Comparison of ENCODE assay signal across 11 cellular contexts in genomic region chr18:77105021-77105420, GRCh38. TPM values are rescaled to one million over a fixed set of nuclear protein-coding genes. Genes with fewer than 3 reads are reported as not detected.
A peak's percentile ranks its signal among the peaks of the same experiment; 100 is the strongest.
DNase-seq lines count a peak whose midpoint lies in the region; ATAC-seq and TF ChIP-seq lines count a peak whose summit lies in the region.
"Had no signal": no experiment of that assay in that cellular context is flagged by ENCODE, and none has a peak within 500 bp of the region (broad histone marks: within the 10 kb centered on the region; RNA-seq: fewer than 3 reads in every experiment).

No MANE protein-coding gene starts in this region.

- peak overlapping the region; percentile 99 for H3K27ac ChIP-seq in brain microvascular endothelial cell
- H3K27ac ChIP-seq in parathyroid adenoma, result peak overlapping the region; percentile 94

- H4K20me1 ChIP-seq in Loucy (ENCODE audit: insufficient read depth, low read length, poor library complexity, severe bottlenecking), result no peaks in the 10 kb centered on the region

- no peak for ATAC-seq in GM21529 (IDR thresholded peaks at IDR 0.05; ENCODE audit: unreplicated experiment)
- ATAC-seq: pancreas had no signal

- BruUV-seq in Calu3 (replicated peaks; lab: Mats Ljungman, UMichigan), result no TSS peak

- no peaks in the 10 kb centered on the region for H3K9me3 Mint-ChIP-seq in Calu3 (ENCODE audit: low read depth, unreplicated experiment)

- H3K4me3 ChIP-seq in Loucy (ENCODE audit: low read length, poor library complexity, severe bottlenecking), result no peak overlapping the region
- no peak overlapping the region for H3K4me3 ChIP-seq in brain microvascular endothelial cell (ENCODE audit: low read depth, low read length)
- H3K4me3 ChIP-seq in parathyroid adenoma (ENCODE audit: low read depth, low read length), result no peak overlapping the region
- H3K4me3 ChIP-seq: pancreas, PC-9 had no signal

- peak overlapping the region; percentile 53 for H3K9ac ChIP-seq in Loucy (ENCODE audit: low read depth, low read length, poor library complexity, severe bottlenecking)
- no peak overlapping the region for H3K9ac ChIP-seq in parathyroid adenoma

- H3F3A ChIP-seq in Loucy (ENCODE audit: low read depth), result peaks cover 19% of the 10 kb centered on the region

- in situ Hi-C loops in brain microvascular endothelial cell (cut with HindIII; ENCODE audit: low pct_ligation_motif_present, low sequenced_read_pairs), result no loop called here

- H3K27me3 Mint-ChIP-seq in Calu3 (ENCODE audit: unreplicated experiment), result no peaks in the 10 kb centered on the region

- no peak for TF ChIP-seq CTCF in Calu3 (IDR thresholded peaks at IDR 0.05; ENCODE audit: unreplicated experiment)
- TF ChIP-seq CTCF in Loucy (conservative IDR thresholded peaks at IDR 0.05; ENCODE audit: low read length), result no peak
- TF ChIP-seq CTCF in brain microvascular endothelial cell (IDR thresholded peaks at IDR 0.05; ENCODE audit: low read depth, low read length, missing control alignments), result no peak
- TF ChIP-seq CTCF in parathyroid adenoma (IDR thresholded peaks at IDR 0.05), result no peak

- H3K4me2 ChIP-seq in Loucy (ENCODE audit: low read depth, low read length, poor library complexity, severe bottlenecking) (no peak overlapping the region), parathyroid adenoma (ENCODE audit: low read length) (no peak overlapping the region)

- intact Hi-C loops in Calu3 (cut with micrococcal nuclease; ENCODE audit: unreplicated experiment), result no loop called here

- H3K36me3 ChIP-seq in Loucy (ENCODE audit: insufficient read depth, low read length) (no peaks in the 10 kb centered on the region), brain microvascular endothelial cell (replicated peaks) (peaks cover under 1% of the 10 kb centered on the region), parathyroid adenoma (ENCODE audit: control insufficient read depth, insufficient read depth, low read length) (no peaks in the 10 kb centered on the region)
- H3K36me3 ChIP-seq: pancreas had no signal

- peaks cover 96% of the 10 kb centered on the region for H3K4me1 ChIP-seq in Loucy (ENCODE audit: insufficient read depth, low read length, poor library complexity, severe bottlenecking)
- H3K4me1 ChIP-seq in parathyroid adenoma, result peaks cover 75% of the 10 kb centered on the region

- H2AFZ ChIP-seq in Loucy (ENCODE audit: low read length) (no peak overlapping the region), parathyroid adenoma (no peak overlapping the region)
- H2AFZ ChIP-seq: PC-9 had no signal

- DNase-seq in Calu3 (no peak), brain microvascular endothelial cell (no peak), NCI-H1105 treated with DMSO at 0.1 percent for 48 hours (lab: John Stamatoyannopoulos, UW) (no peak), cortex of kidney (lab: John Stamatoyannopoulos, UW) (no peak)
- DNase-seq: foreskin melanocyte, Karpas-422, pancreas, PC-9 had no signal

- H3K36me3 Mint-ChIP-seq in Calu3 (ENCODE audit: insufficient read depth, unreplicated experiment), result peaks cover 81% of the 10 kb centered on the region

- peaks cover 81% of the 10 kb centered on the region for H3K4me1 Mint-ChIP-seq in Calu3 (ENCODE audit: low read depth, unreplicated experiment)

- H3K79me2 ChIP-seq in Loucy (ENCODE audit: insufficient read depth, low read length) (0 out of 2 replicates have a peak, but pooled peaks cover 6% of the 10 kb centered on the region), parathyroid adenoma (peaks cover 16% of the 10 kb centered on the region)

- CTCF ChIA-PET in Calu3 (lab: Charles Lee), result interaction anchor here (0.6 to 2.9 kb wide), 5 partner anchors 10 to 147 kb away, joined by 3 to 16 read pairs (median 3); partner anchors contain the start of gene MBP

- H3K27ac Mint-ChIP-seq in Calu3 (ENCODE audit: unreplicated experiment), result peak overlapping the region; percentile 37

- no peak overlapping the region for H3K4me3 Mint-ChIP-seq in Calu3 (ENCODE audit: low read depth, unreplicated experiment)

- H3K27me3 ChIP-seq in Loucy (ENCODE audit: insufficient read depth, low read length, poor library complexity, severe bottlenecking), result no peaks in the 10 kb centered on the region
- H3K27me3 ChIP-seq in brain microvascular endothelial cell (replicated peaks), result no peaks in the 10 kb centered on the region
- H3K27me3 ChIP-seq in parathyroid adenoma (ENCODE audit: control insufficient read depth, insufficient read depth, low read length), result no peaks in the 10 kb centered on the region
- H3K27me3 ChIP-seq: pancreas had no signal

- no peaks in the 10 kb centered on the region for H3K9me2 ChIP-seq in Loucy (replicated peaks; ENCODE audit: low read depth, low read length)

- H3K9me3 ChIP-seq in Loucy (ENCODE audit: insufficient read depth, low read depth, low read length), result no peaks in the 10 kb centered on the region
- no peaks in the 10 kb centered on the region for H3K9me3 ChIP-seq in parathyroid adenoma (ENCODE audit: control insufficient read depth, low read length)
- H3K9me3 ChIP-seq: pancreas had no signal

RNA-seq across cellular contexts. Expression of gene MBP, which starts 27.6 kb away (rescaled TPM):
- 221 and 257 TPM in 2 replicates for total RNA-seq in Calu3 (2022)
